Comparison of ENCODE assay signal across 1 cellular context in the genomic region with DNA sequence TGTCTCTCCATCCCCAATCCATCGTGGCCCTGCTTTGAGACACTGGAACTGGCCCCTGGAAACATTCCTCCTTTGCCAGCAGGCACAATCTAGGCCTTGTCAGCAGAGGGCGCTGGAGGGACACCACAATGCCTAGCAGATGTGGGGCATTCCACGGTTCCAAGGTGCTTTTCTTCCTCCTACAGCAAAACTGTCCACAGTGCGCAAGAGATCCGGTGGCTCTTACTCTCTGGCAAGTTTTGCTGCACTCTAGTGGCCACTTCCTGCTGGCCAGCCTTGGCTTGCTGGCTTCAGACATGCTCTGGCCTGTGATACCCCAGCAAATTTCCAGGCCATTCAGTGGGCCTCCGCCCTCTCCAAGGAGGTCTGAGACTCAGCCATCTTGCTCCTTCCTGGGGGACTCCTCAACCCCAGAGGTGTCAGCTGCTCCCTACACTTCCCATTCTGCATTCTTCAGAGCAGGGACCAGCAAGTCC.
A peak's percentile ranks its signal among the peaks of the same experiment; 100 is the strongest.
TF ChIP-seq lines count a peak whose summit lies in the region.

No MANE protein-coding gene starts in this region.

TF ChIP-seq in HepG2, 621 proteins besides CTCF, POLR2A, EP300 and RAD21 (continued from another document and continues in another):
- TF ChIP-seq, protein P1, sequence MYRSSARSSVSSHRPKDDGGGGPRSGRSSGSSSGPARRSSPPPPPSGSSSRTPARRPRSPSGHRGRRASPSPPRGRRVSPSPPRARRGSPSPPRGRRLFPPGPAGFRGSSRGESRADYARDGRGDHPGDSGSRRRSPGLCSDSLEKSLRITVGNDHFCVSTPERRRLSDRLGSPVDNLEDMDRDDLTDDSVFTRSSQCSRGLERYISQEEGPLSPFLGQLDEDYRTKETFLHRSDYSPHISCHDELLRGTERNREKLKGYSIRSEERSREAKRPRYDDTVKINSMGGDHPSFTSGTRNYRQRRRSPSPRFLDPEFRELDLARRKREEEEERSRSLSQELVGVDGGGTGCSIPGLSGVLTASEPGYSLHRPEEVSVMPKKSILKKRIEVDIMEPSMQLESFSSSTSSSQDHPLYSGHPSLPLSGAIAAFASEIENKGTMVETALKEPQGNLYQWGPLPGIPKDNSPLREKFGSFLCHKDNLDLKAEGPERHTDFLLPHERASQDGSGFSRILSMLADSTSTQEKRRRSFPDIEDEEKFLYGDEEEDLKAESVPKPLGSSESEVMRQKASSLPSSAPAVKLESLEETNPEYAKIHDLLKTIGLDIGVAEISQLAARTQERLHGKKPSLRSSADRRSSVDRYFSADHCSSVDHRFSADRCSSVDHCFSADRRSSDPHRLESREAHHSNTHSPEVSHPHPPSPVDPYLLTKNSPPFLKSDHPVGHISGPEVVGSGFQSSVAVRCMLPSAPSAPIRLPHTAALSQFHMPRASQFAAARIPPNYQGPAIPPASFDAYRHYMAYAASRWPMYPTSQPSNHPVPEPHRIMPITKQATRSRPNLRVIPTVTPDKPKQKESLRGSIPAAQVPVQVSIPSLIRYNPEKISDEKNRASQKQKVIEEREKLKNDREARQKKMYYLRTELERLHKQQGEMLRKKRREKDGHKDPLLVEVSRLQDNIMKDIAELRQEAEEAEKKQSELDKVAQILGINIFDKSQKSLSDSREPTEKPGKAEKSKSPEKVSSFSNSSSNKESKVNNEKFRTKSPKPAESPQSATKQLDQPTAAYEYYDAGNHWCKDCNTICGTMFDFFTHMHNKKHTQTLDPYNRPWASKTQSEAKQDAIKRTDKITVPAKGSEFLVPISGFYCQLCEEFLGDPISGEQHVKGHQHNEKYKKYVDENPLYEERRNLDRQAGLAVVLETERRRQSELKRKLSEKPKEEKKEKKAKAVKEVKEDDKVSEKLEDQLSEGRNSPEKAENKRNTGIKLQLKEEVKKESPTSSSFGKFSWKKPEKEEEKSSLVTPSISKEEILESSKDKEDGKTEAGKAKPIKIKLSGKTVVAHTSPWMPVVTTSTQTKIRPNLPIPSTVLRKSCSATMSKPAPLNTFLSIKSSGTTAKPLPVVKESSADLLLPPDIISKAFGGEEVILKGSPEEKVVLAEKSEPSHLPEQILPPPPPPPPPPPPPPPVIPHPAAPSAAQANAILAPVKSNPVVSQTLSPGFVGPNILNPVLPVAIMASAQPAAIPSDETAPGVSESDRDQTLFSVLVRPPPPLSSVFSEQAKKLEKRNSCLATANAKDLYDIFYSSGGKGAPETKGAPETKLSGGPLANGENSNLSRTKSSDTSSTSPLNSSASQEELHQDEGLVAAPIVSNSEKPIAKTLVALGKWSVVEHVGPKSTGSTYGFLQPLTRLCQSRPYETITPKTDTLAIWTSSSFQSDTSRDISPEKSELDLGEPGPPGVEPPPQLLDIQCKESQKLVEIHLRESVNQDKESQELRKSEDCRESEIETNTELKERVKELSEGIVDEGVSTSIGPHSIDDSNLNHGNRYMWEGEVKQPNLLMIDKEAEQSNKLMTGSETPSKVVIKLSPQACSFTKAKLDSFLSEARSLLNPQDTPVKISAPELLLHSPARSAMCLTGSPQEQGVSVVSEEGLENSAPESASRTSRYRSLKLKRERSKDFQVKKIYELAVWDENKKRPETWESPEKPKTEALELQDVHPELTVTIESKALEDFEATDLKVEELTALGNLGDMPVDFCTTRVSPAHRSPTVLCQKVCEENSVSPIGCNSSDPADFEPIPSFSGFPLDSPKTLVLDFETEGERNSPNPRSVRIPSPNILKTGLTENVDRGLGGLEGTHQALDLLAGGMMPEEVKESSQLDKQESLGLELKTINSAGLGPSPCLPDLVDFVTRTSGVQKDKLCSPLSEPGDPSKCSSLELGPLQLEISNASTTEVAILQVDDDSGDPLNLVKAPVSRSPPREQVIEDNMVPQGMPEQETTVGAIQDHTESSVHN (CRISPR knock-in tag; IDR thresholded peaks at IDR 0.05): peak; percentile 62; the same call in 1 of the 2 replicates
- TF ChIP-seq, protein P2, sequence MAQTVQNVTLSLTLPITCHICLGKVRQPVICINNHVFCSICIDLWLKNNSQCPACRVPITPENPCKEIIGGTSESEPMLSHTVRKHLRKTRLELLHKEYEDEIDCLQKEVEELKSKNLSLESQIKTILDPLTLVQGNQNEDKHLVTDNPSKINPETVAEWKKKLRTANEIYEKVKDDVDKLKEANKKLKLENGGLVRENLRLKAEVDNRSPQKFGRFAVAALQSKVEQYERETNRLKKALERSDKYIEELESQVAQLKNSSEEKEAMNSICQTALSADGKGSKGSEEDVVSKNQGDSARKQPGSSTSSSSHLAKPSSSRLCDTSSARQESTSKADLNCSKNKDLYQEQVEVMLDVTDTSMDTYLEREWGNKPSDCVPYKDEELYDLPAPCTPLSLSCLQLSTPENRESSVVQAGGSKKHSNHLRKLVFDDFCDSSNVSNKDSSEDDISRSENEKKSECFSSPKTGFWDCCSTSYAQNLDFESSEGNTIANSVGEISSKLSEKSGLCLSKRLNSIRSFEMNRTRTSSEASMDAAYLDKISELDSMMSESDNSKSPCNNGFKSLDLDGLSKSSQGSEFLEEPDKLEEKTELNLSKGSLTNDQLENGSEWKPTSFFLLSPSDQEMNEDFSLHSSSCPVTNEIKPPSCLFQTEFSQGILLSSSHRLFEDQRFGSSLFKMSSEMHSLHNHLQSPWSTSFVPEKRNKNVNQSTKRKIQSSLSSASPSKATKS (CRISPR knock-in tag; IDR thresholded peaks at IDR 0.05): no peak
- TF ChIP-seq THAP11 (CRISPR knock-in tag; IDR thresholded peaks at IDR 0.05) (peak; percentile 73), ZNF552 (CRISPR knock-in tag; IDR thresholded peaks at IDR 0.05; ENCODE audit: borderline replicate concordance) (no peak), ZC3H4 (CRISPR knock-in tag; IDR thresholded peaks at IDR 0.05; ENCODE audit: borderline replicate concordance) (no peak), ZNF816 (CRISPR knock-in tag; IDR thresholded peaks at IDR 0.05; ENCODE audit: borderline replicate concordance) (no peak), ELF3 (CRISPR knock-in tag; IDR thresholded peaks at IDR 0.05) (peak; percentile 96), DPF2 (CRISPR knock-in tag; IDR thresholded peaks at IDR 0.05; ENCODE audit: borderline replicate concordance, low read depth) (no peak), ZKSCAN8 (CRISPR knock-in tag; IDR thresholded peaks at IDR 0.05; ENCODE audit: borderline replicate concordance) (no peak; the same call in 1 of the 2 replicates), ZZZ3 (CRISPR knock-in tag; IDR thresholded peaks at IDR 0.05; ENCODE audit: borderline replicate concordance) (no peak), TBX3 (IDR thresholded peaks at IDR 0.05; ENCODE audit: borderline replicate concordance) (no peak), EHMT2 (IDR thresholded peaks at IDR 0.05; ENCODE audit: borderline replicate concordance, low read depth, low read length) (no peak), NONO (IDR thresholded peaks at IDR 0.05) (no peak), NONO (CRISPR knock-in tag; conservative IDR thresholded peaks at IDR 0.05) (peak; percentile 64; the same call in 1 of the 2 replicates), ZNF543 (CRISPR knock-in tag; IDR thresholded peaks at IDR 0.05) (no peak), HNRNPK (IDR thresholded peaks at IDR 0.05; ENCODE audit: low read depth, low read length, poor library complexity, severe bottlenecking) (no peak), ZNF737 (CRISPR knock-in tag; IDR thresholded peaks at IDR 0.05; ENCODE audit: borderline replicate concordance) (no peak)
- TF ChIP-seq, protein P3, sequence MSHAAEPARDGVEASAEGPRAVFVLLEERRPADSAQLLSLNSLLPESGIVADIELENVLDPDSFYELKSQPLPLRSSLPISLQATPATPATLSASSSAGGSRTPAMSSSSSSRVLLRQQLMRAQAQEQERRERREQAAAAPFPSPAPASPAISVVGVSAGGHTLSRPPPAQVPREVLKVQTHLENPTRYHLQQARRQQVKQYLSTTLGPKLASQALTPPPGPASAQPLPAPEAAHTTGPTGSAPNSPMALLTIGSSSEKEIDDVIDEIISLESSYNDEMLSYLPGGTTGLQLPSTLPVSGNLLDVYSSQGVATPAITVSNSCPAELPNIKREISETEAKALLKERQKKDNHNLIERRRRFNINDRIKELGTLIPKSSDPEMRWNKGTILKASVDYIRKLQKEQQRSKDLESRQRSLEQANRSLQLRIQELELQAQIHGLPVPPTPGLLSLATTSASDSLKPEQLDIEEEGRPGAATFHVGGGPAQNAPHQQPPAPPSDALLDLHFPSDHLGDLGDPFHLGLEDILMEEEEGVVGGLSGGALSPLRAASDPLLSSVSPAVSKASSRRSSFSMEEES (CRISPR knock-in tag; IDR thresholded peaks at IDR 0.05): peak; percentile 60; the same call in 1 of the 2 replicates
- TF ChIP-seq, protein P4, sequence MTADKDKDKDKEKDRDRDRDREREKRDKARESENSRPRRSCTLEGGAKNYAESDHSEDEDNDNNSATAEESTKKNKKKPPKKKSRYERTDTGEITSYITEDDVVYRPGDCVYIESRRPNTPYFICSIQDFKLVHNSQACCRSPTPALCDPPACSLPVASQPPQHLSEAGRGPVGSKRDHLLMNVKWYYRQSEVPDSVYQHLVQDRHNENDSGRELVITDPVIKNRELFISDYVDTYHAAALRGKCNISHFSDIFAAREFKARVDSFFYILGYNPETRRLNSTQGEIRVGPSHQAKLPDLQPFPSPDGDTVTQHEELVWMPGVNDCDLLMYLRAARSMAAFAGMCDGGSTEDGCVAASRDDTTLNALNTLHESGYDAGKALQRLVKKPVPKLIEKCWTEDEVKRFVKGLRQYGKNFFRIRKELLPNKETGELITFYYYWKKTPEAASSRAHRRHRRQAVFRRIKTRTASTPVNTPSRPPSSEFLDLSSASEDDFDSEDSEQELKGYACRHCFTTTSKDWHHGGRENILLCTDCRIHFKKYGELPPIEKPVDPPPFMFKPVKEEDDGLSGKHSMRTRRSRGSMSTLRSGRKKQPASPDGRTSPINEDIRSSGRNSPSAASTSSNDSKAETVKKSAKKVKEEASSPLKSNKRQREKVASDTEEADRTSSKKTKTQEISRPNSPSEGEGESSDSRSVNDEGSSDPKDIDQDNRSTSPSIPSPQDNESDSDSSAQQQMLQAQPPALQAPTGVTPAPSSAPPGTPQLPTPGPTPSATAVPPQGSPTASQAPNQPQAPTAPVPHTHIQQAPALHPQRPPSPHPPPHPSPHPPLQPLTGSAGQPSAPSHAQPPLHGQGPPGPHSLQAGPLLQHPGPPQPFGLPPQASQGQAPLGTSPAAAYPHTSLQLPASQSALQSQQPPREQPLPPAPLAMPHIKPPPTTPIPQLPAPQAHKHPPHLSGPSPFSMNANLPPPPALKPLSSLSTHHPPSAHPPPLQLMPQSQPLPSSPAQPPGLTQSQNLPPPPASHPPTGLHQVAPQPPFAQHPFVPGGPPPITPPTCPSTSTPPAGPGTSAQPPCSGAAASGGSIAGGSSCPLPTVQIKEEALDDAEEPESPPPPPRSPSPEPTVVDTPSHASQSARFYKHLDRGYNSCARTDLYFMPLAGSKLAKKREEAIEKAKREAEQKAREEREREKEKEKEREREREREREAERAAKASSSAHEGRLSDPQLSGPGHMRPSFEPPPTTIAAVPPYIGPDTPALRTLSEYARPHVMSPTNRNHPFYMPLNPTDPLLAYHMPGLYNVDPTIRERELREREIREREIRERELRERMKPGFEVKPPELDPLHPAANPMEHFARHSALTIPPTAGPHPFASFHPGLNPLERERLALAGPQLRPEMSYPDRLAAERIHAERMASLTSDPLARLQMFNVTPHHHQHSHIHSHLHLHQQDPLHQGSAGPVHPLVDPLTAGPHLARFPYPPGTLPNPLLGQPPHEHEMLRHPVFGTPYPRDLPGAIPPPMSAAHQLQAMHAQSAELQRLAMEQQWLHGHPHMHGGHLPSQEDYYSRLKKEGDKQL (CRISPR knock-in tag; IDR thresholded peaks at IDR 0.05; ENCODE audit: low read depth): no peak
- TF ChIP-seq, protein P5, sequence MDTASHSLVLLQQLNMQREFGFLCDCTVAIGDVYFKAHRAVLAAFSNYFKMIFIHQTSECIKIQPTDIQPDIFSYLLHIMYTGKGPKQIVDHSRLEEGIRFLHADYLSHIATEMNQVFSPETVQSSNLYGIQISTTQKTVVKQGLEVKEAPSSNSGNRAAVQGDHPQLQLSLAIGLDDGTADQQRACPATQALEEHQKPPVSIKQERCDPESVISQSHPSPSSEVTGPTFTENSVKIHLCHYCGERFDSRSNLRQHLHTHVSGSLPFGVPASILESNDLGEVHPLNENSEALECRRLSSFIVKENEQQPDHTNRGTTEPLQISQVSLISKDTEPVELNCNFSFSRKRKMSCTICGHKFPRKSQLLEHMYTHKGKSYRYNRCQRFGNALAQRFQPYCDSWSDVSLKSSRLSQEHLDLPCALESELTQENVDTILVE (CRISPR knock-in tag; IDR thresholded peaks at IDR 0.05): peak; percentile 42; the same call in 1 of the 2 replicates
- TF ChIP-seq, protein P6, sequence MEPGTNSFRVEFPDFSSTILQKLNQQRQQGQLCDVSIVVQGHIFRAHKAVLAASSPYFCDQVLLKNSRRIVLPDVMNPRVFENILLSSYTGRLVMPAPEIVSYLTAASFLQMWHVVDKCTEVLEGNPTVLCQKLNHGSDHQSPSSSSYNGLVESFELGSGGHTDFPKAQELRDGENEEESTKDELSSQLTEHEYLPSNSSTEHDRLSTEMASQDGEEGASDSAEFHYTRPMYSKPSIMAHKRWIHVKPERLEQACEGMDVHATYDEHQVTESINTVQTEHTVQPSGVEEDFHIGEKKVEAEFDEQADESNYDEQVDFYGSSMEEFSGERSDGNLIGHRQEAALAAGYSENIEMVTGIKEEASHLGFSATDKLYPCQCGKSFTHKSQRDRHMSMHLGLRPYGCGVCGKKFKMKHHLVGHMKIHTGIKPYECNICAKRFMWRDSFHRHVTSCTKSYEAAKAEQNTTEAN (CRISPR knock-in tag; conservative IDR thresholded peaks at IDR 0.05): no peak
